ENCODE assay signal across 26 cellular contexts in the genomic region with DNA sequence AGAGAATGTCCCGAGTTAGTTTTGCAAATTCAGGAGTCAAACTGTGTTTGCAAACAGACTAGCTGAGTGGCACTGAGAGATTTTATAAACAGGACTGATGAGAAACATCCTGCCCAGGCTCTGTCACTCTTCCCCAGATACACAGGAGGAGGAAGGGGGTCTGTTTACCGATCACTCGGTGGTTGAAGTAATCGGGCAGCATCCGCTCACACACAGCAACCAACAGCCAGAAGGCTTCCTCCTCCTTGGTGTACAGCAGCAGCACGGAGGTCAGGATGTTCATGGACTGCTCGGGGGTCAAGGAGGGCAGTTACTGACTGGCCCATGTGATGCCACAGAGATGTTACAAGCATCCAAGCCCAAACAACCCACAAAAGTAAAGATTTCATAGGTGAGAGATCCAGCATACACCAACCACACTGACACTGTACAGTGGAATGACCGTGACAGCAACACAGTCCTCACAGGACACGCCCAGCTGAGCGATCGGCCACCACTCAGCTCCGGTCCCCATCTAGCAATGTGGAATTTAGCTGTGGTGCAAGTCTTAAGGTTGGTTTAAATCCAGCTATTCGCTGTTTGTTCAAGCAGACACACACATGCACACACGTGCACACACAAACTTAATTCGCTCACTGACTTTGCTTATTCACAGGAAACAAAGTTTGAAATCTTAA. TPM values are rescaled to one million over a fixed set of nuclear protein-coding genes. Genes with fewer than 3 reads are reported as not detected.
DNase-seq lines count a peak whose midpoint lies in the region; ATAC-seq, FAIRE-seq and TF ChIP-seq lines count a peak whose summit lies in the region.
"Had no signal": no experiment of that assay in that cellular context is flagged by ENCODE, and none has a peak within 500 bp of the region (broad histone marks: within the 10 kb centered on the region; RNA-seq: fewer than 3 reads in every experiment).

No MANE protein-coding gene starts in this region.

- H2BK15ac ChIP-seq in H1 (ENCODE audit: low read length), result no peak overlapping the region

- H3K27me3 ChIP-seq in HepG2 (ENCODE audit: control insufficient read depth in 1 of 2, insufficient read depth in 2 of 2, low read length in 2 of 2) (no peaks in the 10 kb centered on the region), right lobe of liver (no peaks in the 10 kb centered on the region), H1 (replicated peaks in 1 of 4; ENCODE audit: control insufficient read depth in 3 of 4, extremely low read depth in 1 of 4, insufficient read depth in 3 of 4, low read length in 3 of 4) (no peaks in the 10 kb centered on the region), trophoblast cell (ENCODE audit: insufficient read depth, low read length) (no peaks in the 10 kb centered on the region)
- H3K27me3 ChIP-seq in CD4-positive, alpha-beta memory T cell (ENCODE audit: insufficient read depth, low read length), result no peaks in the 10 kb centered on the region
- H3K27me3 ChIP-seq: BLaER1 treated with 17β-estradiol and CSF1 and Interleukin-3, amounts not matched to agents 10 nM and 100 nM; Peyer's patch had no signal

- no peak overlapping the region for H3K4ac ChIP-seq in H1 (replicated peaks; ENCODE audit: insufficient read length, low read depth, low read length)
- H3K4ac ChIP-seq in trophoblast cell (ENCODE audit: low read depth, low read length), result no peak overlapping the region

- no peak overlapping the region for H3K18ac ChIP-seq in H1 (ENCODE audit: extremely low read depth, low read length)
- H3K18ac ChIP-seq in trophoblast cell (ENCODE audit: low read length), result no peak overlapping the region

- H2BK120ac ChIP-seq in H1 (replicated peaks; ENCODE audit: low read depth, low read length), result no peak overlapping the region
- H2BK120ac ChIP-seq in trophoblast cell (ENCODE audit: insufficient read depth, low read length, poor library complexity), result no peak overlapping the region

- H3K14ac ChIP-seq in H1 (ENCODE audit: insufficient read length), result no peak overlapping the region
- no peak overlapping the region for H3K14ac ChIP-seq in trophoblast cell (ENCODE audit: low read length)

- intact Hi-C loops in HepG2 (cut with micrococcal nuclease; ENCODE audit: unreplicated experiment), result no loop called here
- intact Hi-C loops in right lobe of liver (cut with DNase I), result loop anchor here in 1 of 2 donors (5.0 kb wide), 1 partner anchor 125 kb away; no protein-coding TSS in a partner anchor
- intact Hi-C loops in CD4-positive, alpha-beta memory T cell (cut with micrococcal nuclease), result no loop called here

- H3K4me3 Mint-ChIP-seq in osteocyte (ENCODE audit: unreplicated experiment), result no peak overlapping the region
- H3K4me3 Mint-ChIP-seq in CD4-positive, alpha-beta memory T cell, result no peak overlapping the region
- H3K4me3 Mint-ChIP-seq: CD8-positive, alpha-beta T cell; GM23338; IgD-negative memory B cell had no signal

- H3K36me3 ChIP-seq in HepG2 (replicated peaks in 1 of 2; ENCODE audit: control insufficient read depth in 1 of 2, insufficient read depth in 2 of 2, low read length in 2 of 2), result peaks cover 53 to 88% of the 10 kb centered on the region in 2 experiments
- peaks cover 0 to 55% (median 28%) of the 10 kb centered on the region in 4 donors for H3K36me3 ChIP-seq in right lobe of liver
- H3K36me3 ChIP-seq in H1 (ENCODE audit: control insufficient read depth in 2 of 4, insufficient read depth in 4 of 4, low read length in 3 of 4), result peaks cover 0 to 5% (median 3%) of the 10 kb centered on the region in 4 experiments; a peak in 5 of 8 replicates
- no peaks in the 10 kb centered on the region for H3K36me3 ChIP-seq in CD4-positive, alpha-beta memory T cell (ENCODE audit: insufficient read depth, low read length)
- no peaks in the 10 kb centered on the region for H3K36me3 ChIP-seq in trophoblast cell (ENCODE audit: control insufficient read depth in 1 of 2, insufficient read depth in 2 of 2, low read length in 2 of 2)

- H3K9ac ChIP-seq in HepG2 (ENCODE audit: insufficient read depth, low read depth, low read length), result no peak overlapping the region
- H3K9ac ChIP-seq in H1 (replicated peaks in 1 of 4; ENCODE audit: extremely low read depth in 1 of 4, low read depth in 3 of 4, low read length in 3 of 4), result peak overlapping the region in 1 of 4 experiments; percentile 33; a peak in 1 of 7 replicates
- no peak overlapping the region for H3K9ac ChIP-seq in trophoblast cell (ENCODE audit: low read length)
- H3K9ac ChIP-seq: BLaER1 treated with 17β-estradiol and CSF1 and Interleukin-3, amounts not matched to agents 10 nM and 100 nM; SK-N-SH had no signal

- H3K9me3 Mint-ChIP-seq in osteocyte (ENCODE audit: unreplicated experiment), result no peaks in the 10 kb centered on the region
- no peaks in the 10 kb centered on the region for H3K9me3 Mint-ChIP-seq in CD4-positive, alpha-beta memory T cell
- H3K9me3 Mint-ChIP-seq: CD8-positive, alpha-beta T cell; GM23338; IgD-negative memory B cell had no signal

- H4K8ac ChIP-seq in H1 (ENCODE audit: extremely low read depth, insufficient read depth, low read length) (no peak overlapping the region), trophoblast cell (ENCODE audit: low read depth, low read length) (no peak overlapping the region)

- no peak overlapping the region for H2BK5ac ChIP-seq in H1 (ENCODE audit: low read depth, low read length)
- no peak overlapping the region for H2BK5ac ChIP-seq in trophoblast cell (ENCODE audit: low read depth, low read length, poor library complexity)

- no peak overlapping the region for H2BK20ac ChIP-seq in H1 (ENCODE audit: low read length)

- H3K27ac ChIP-seq in HepG2 (ENCODE audit: extremely low read length, insufficient read depth, low read length) (no peak overlapping the region), right lobe of liver (no peak overlapping the region), H1 (ENCODE audit: low read depth, low read length) (no peak overlapping the region), trophoblast cell (ENCODE audit: low read depth, low read length) (no peak overlapping the region)
- no peak overlapping the region for H3K27ac ChIP-seq in CD4-positive, alpha-beta memory T cell (ENCODE audit: low read depth, low read length)
- H3K27ac ChIP-seq: A549; BLaER1 treated with 17β-estradiol and CSF1 and Interleukin-3, amounts not matched to agents 10 nM and 100 nM; Peyer's patch had no signal

- H3K27ac Mint-ChIP-seq in osteocyte (ENCODE audit: unreplicated experiment), result no peak overlapping the region
- no peak overlapping the region for H3K27ac Mint-ChIP-seq in CD4-positive, alpha-beta memory T cell
- H3K27ac Mint-ChIP-seq: CD8-positive, alpha-beta T cell; GM23338; IgD-negative memory B cell had no signal

- H2AFZ ChIP-seq in HepG2 (ENCODE audit: low read length) (no peak overlapping the region), H1 (ENCODE audit: low read length) (no peak overlapping the region), trophoblast cell (ENCODE audit: insufficient read depth, low read length, poor library complexity) (no peak overlapping the region)
- H2AFZ ChIP-seq: GM23338 had no signal

- H3K4me1 ChIP-seq in HepG2 (ENCODE audit: insufficient read depth, low read length) (no peaks in the 10 kb centered on the region), right lobe of liver (no peaks in the 10 kb centered on the region), H1 (replicated peaks in 1 of 4; ENCODE audit: control insufficient read depth in 3 of 4, insufficient read depth in 4 of 4, low read length in 3 of 4) (no peaks in the 10 kb centered on the region), trophoblast cell (ENCODE audit: control insufficient read depth in 1 of 2, insufficient read depth in 2 of 2, low read length in 2 of 2) (no peaks in the 10 kb centered on the region)
- H3K4me1 ChIP-seq in CD4-positive, alpha-beta memory T cell (ENCODE audit: insufficient read depth, low read length), result no peaks in the 10 kb centered on the region
- H3K4me1 ChIP-seq: Peyer's patch had no signal

- TSS peak; percentile 18 for BruUV-seq in HepG2 (replicated peaks; lab: Mats Ljungman, UMichigan)

- no peaks in the 10 kb centered on the region for H3K27me3 Mint-ChIP-seq in osteocyte (ENCODE audit: unreplicated experiment)
- H3K27me3 Mint-ChIP-seq in CD4-positive, alpha-beta memory T cell, result peaks cover 3 to 7% of the 10 kb centered on the region in 2 donors
- H3K27me3 Mint-ChIP-seq: IgD-negative memory B cell had no signal

- POLR2A ChIA-PET in HepG2 (lab: Yijun Ruan, JAX), result no interaction called here
- POLR2A ChIA-PET in H1 (lab: Charles Lee; ENCODE audit: partially characterized antibody), result interaction anchor here (0.5 to 2.0 kb wide), 2 partner anchors 29 to 57 kb away, joined by 3 to 7 read pairs; no protein-coding TSS in a partner anchor
- POLR2A ChIA-PET in CD4-positive, alpha-beta memory T cell (lab: Charles Lee; ENCODE audit: partially characterized antibody), result no interaction called here

- no peak overlapping the region for H3K23ac ChIP-seq in H1 (ENCODE audit: insufficient read length)
- no peak overlapping the region for H3K23ac ChIP-seq in trophoblast cell (ENCODE audit: low read length)

- H3K79me2 ChIP-seq in HepG2 (ENCODE audit: insufficient read depth, low read length) (no peaks in the 10 kb centered on the region), H1 (ENCODE audit: control insufficient read depth in 1 of 2, insufficient read depth in 2 of 2, low read length in 2 of 2) (no peaks in the 10 kb centered on the region), trophoblast cell (ENCODE audit: control insufficient read depth, insufficient read depth, low read length, poor library complexity) (no peaks in the 10 kb centered on the region)

- H3K56ac ChIP-seq in H1 (replicated peaks; ENCODE audit: insufficient read length, low read depth, low read length), result no peak overlapping the region

- over 99% methylated on average over 13 of the region's 15 CpGs for WGBS in HepG2 (ENCODE audit: low lambda C conversion rate)
- WGBS in right lobe of liver (ENCODE audit: insufficient coverage, low coverage, low lambda C conversion rate, missing lambda C conversion rate), result 72% methylated on average over 3 of the region's 15 CpGs
- WGBS in H1 (ENCODE audit: extremely low coverage in 1 of 2, insufficient coverage in 1 of 2, insufficient read length in 1 of 2, insufficient replicate concordance in 2 of 2, low coverage in 1 of 2, low lambda C conversion rate in 2 of 2, missing lambda C conversion rate in 1 of 2), 2 experiments, result 97% methylated on average over 15 of the region's 15 CpGs; no CpG with 5 or more reads in 1 of the 2 experiments
- no CpG with 5 or more reads among the region's 15 CpGs for WGBS in trophoblast cell (ENCODE audit: extremely low coverage, insufficient coverage, insufficient read length)

- H3K4me3 ChIP-seq in HepG2 (replicated peaks in 1 of 3; ENCODE audit: insufficient read depth in 1 of 3, low read depth in 2 of 3, low read length in 3 of 3) (no peak overlapping the region), right lobe of liver (no peak overlapping the region), H1 (ENCODE audit: extremely low read depth in 1 of 4, insufficient read depth in 2 of 4, low read depth in 3 of 4, low read length in 4 of 4) (no peak overlapping the region), trophoblast cell (ENCODE audit: low read depth, low read length) (no peak overlapping the region)
- no peak overlapping the region for H3K4me3 ChIP-seq in CD4-positive, alpha-beta memory T cell (ENCODE audit: low read length in 2 of 2)
- H3K4me3 ChIP-seq: A549; BLaER1 treated with 17β-estradiol and CSF1 and Interleukin-3, amounts not matched to agents 10 nM and 100 nM; GM23338; Peyer's patch had no signal

- no peaks in the 10 kb centered on the region for H3K23me2 ChIP-seq in H1 (ENCODE audit: low read depth, low read length)

- TF ChIP-seq RAD21 in HepG2 (CRISPR knock-in tag; IDR thresholded peaks at IDR 0.05) (no peak), H1 (IDR thresholded peaks at IDR 0.05 in 1 of 2, conservative IDR thresholded peaks at IDR 0.05 in 1 of 2; ENCODE audit: low read depth in 2 of 2, low read length in 2 of 2) (no peak)

- no peak for DNase-seq in HepG2 (ENCODE audit: low spot score)
- DNase-seq in right lobe of liver, result no peak
- no peak for DNase-seq in H1 (ENCODE audit: low read depth in 1 of 2, low spot score in 2 of 2)
- DNase-seq in osteocyte (ENCODE audit: extremely low spot score, unreplicated experiment), result peak; percentile 57
- DNase-seq in CD4-positive, alpha-beta memory T cell, result no peak
- DNase-seq in trophoblast cell, result no peak
- no peak for DNase-seq in T-helper 9 cell
- DNase-seq: AML-193; CD8-positive, alpha-beta T cell; DMS 273 treated with DMSO at 0.1 percent for 48 hours; DMS79 treated with DMSO at 0.1 percent for 48 hours; GF-D8; NCI-H1048; NCI-H1417; NCI-H1694 treated with DMSO at 0.1 percent for 48 hours; NCI-H2081; NCI-H2227 treated with DMSO at 0.1 percent for 48 hours; NCI-H526 treated with DMSO at 0.1 percent for 48 hours; Peyer's patch; SK-N-SH had no signal

- H3K79me1 ChIP-seq in H1 (ENCODE audit: low read depth, low read length) (no peaks in the 10 kb centered on the region), trophoblast cell (ENCODE audit: low read length) (no peaks in the 10 kb centered on the region)

- H3K4me1 Mint-ChIP-seq in osteocyte (ENCODE audit: unreplicated experiment), result no peaks in the 10 kb centered on the region
- no peaks in the 10 kb centered on the region for H3K4me1 Mint-ChIP-seq in CD4-positive, alpha-beta memory T cell
- H3K4me1 Mint-ChIP-seq: IgD-negative memory B cell had no signal

- ATAC-seq in HepG2, result no peak
- no peak for ATAC-seq in right lobe of liver
- ATAC-seq: A549; CD8-positive, alpha-beta T cell; GM23338; HCT116 had no signal

- no peak for TF ChIP-seq CTCF in HepG2 (CRISPR knock-in tag; IDR thresholded peaks at IDR 0.05)
- no peak for TF ChIP-seq CTCF in right lobe of liver (IDR thresholded peaks at IDR 0.05)
- no peak for TF ChIP-seq CTCF in H1 (IDR thresholded peaks at IDR 0.05; ENCODE audit: control extremely low read depth in 1 of 3, insufficient read depth in 1 of 3, low read depth in 1 of 3, low read length in 3 of 3)
- no peak for TF ChIP-seq CTCF in osteocyte (IDR thresholded peaks at IDR 0.05)

- H3K9me3 ChIP-seq in HepG2 (ENCODE audit: low read length) (no peaks in the 10 kb centered on the region), right lobe of liver (no peaks in the 10 kb centered on the region), H1 (ENCODE audit: insufficient read depth in 2 of 2, low read depth in 1 of 2, low read length in 1 of 2) (no peaks in the 10 kb centered on the region), trophoblast cell (ENCODE audit: insufficient read depth, low read depth, low read length) (peaks cover 2% of the 10 kb centered on the region)
- H3K9me3 ChIP-seq in CD4-positive, alpha-beta memory T cell (ENCODE audit: control insufficient read depth in 1 of 2, low read length in 2 of 2), result no peaks in the 10 kb centered on the region
- H3K9me3 ChIP-seq: A549, Peyer's patch, SK-N-SH had no signal

- no peak overlapping the region for H2AK5ac ChIP-seq in H1 (ENCODE audit: low read depth, low read length)
- H2AK5ac ChIP-seq in trophoblast cell (ENCODE audit: low read length), result no peak overlapping the region

- in situ Hi-C loops in HepG2 (cut with HindIII; ENCODE audit: extremely low pct_ligation_motif_present, low pct_unique_long_range_greater_than_20kb), result no loop called here

- H3K36me3 Mint-ChIP-seq in osteocyte (ENCODE audit: unreplicated experiment), result peaks cover 15% of the 10 kb centered on the region
- no peaks in the 10 kb centered on the region for H3K36me3 Mint-ChIP-seq in CD4-positive, alpha-beta memory T cell
- H3K36me3 Mint-ChIP-seq: CD8-positive, alpha-beta T cell; IgD-negative memory B cell had no signal

- H4K5ac ChIP-seq in H1 (ENCODE audit: insufficient read length, low read depth, low read length), result no peak overlapping the region

- no peak overlapping the region for H3K4me2 ChIP-seq in HepG2 (ENCODE audit: low read depth, low read length)
- H3K4me2 ChIP-seq in H1 (ENCODE audit: insufficient read depth in 1 of 2, low read depth in 2 of 2, low read length in 2 of 2), result no peak overlapping the region
- H3K4me2 ChIP-seq in trophoblast cell (ENCODE audit: low read length), result no peak overlapping the region
- H3K4me2 ChIP-seq: A549; BLaER1 treated with 17β-estradiol and CSF1 and Interleukin-3, amounts not matched to agents 10 nM and 100 nM; GM23338; SK-N-SH had no signal

- no peak for TF ChIP-seq EP300 in HepG2 (IDR thresholded peaks at IDR 0.05; ENCODE audit: low read depth in 2 of 2, low read length in 2 of 2)
- no peak for TF ChIP-seq EP300 in HepG2 (CRISPR knock-in tag; IDR thresholded peaks at IDR 0.05; ENCODE audit: borderline replicate concordance)
- TF ChIP-seq EP300 in H1 (IDR thresholded peaks at IDR 0.05; ENCODE audit: borderline replicate concordance in 1 of 2, low read depth in 2 of 2, low read length in 2 of 2), result no peak

- H2BK12ac ChIP-seq in H1 (ENCODE audit: low read depth, low read length) (0 out of 2 replicates have a peak overlapping the region, but pooled peaks have one; percentile 27), trophoblast cell (ENCODE audit: low read length) (no peak overlapping the region)

- no peak overlapping the region for H4K12ac ChIP-seq in trophoblast cell (ENCODE audit: low read depth, low read length)

- H4K91ac ChIP-seq in H1 (replicated peaks; ENCODE audit: insufficient read length, low read length), result no peak overlapping the region
- H4K91ac ChIP-seq in trophoblast cell (ENCODE audit: low read depth, low read length), result no peak overlapping the region

- TF ChIP-seq POLR2A in HepG2 (IDR thresholded peaks at IDR 0.05; ENCODE audit: insufficient read depth in 1 of 2, low read depth in 2 of 2, low read length in 2 of 2), result no peak
- TF ChIP-seq POLR2A in right lobe of liver (IDR thresholded peaks at IDR 0.05), result no peak
- no peak for TF ChIP-seq POLR2A in H1 (IDR thresholded peaks at IDR 0.05; ENCODE audit: control extremely low read depth in 1 of 2, low read depth in 2 of 2, low read length in 2 of 2)

- FAIRE-seq in HepG2 (lab: Jason Lieb, UNC) (no peak), H1 (lab: Jason Lieb, UNC) (no peak)
- FAIRE-seq: A549, GM12891 had no signal

- CTCF ChIA-PET in HepG2 (lab: Yijun Ruan, JAX; ENCODE audit: low intra/inter-chr PET ratio, low total read pairs) (no interaction called here), H1 (lab: Charles Lee; ENCODE audit: partially characterized antibody) (interaction anchor here (0.6 to 2.4 kb wide), 10 partner anchors 9 to 199 kb away, joined by 3 to 14 read pairs (median 4); no protein-coding TSS in a partner anchor)
- CTCF ChIA-PET in CD4-positive, alpha-beta memory T cell (lab: Charles Lee; ENCODE audit: partially characterized antibody), result interaction anchor here (0.6 to 1.8 kb wide), 4 partner anchors 15 to 460 kb away, joined by 3 to 5 read pairs (median 3); no protein-coding TSS in a partner anchor

- no peaks in the 10 kb centered on the region for H4K20me1 ChIP-seq in HepG2 (ENCODE audit: insufficient read depth, low read length)
- peaks cover 0 to 4% of the 10 kb centered on the region in 2 experiments for H4K20me1 ChIP-seq in H1 (replicated peaks in 1 of 2; ENCODE audit: control insufficient read depth in 1 of 2, insufficient read depth in 2 of 2, low read length in 2 of 2)

RNA-seq across cellular contexts. Expression of a gene that starts 30.1 kb away (rescaled TPM):
- total RNA-seq in HepG2 (2016; rRNA removed; fragmentation: Illumina TruSeq; extraction: Trizol), result 3,331 and 4,246 TPM in 2 replicates
- total RNA-seq in HepG2 (2016; cell fraction: cytosol; rRNA removed; fragmentation: Illumina TruSeq; extraction: Trizol; ENCODE audit: low read depth), result 5,225 and 5,854 TPM in 2 replicates
- total RNA-seq in HepG2 (2016; cell fraction: insoluble cytoplasmic fraction; rRNA removed; fragmentation: Illumina TruSeq; extraction: Trizol), result 3,362 and 4,378 TPM in 2 replicates
- total RNA-seq in HepG2 (2016; cell fraction: membrane; rRNA removed; fragmentation: Illumina TruSeq; extraction: Trizol), result 8,556 and 9,092 TPM in 2 replicates
- 1,122 and 1,268 TPM in 2 replicates for total RNA-seq in HepG2 (2016; cell fraction: nucleus; rRNA removed; fragmentation: Illumina TruSeq; extraction: Trizol)
- polyA plus RNA-seq in HepG2 (2011; rRNA removed), result 3,582 and 3,614 TPM in 2 replicates
- 3,176 and 4,386 TPM in 2 replicates for polyA plus RNA-seq in HepG2 (2011; cell fraction: cytosol; rRNA removed)
- polyA plus RNA-seq in HepG2 (2011; cell fraction: nucleus; rRNA removed), result 741 and 878 TPM in 2 replicates
- polyA plus RNA-seq in HepG2 (2012), result 8,552 and 9,844 TPM in 2 replicates
- 7,218 and 7,614 TPM in 2 replicates for polyA plus RNA-seq in HepG2 (2016; cell fraction: cytosol; fragmentation: Illumina TruSeq; extraction: Trizol; ENCODE audit: low read depth)
- 4,222 and 4,697 TPM in 2 replicates for polyA plus RNA-seq in HepG2 (2016; cell fraction: insoluble cytoplasmic fraction; fragmentation: Illumina TruSeq; extraction: Trizol; ENCODE audit: low read depth)
- polyA plus RNA-seq in HepG2 (2016; cell fraction: membrane; fragmentation: Illumina TruSeq; extraction: Trizol; ENCODE audit: low read depth), result 8,348 and 8,377 TPM in 2 replicates
- 2,101 and 2,110 TPM in 2 replicates for polyA plus RNA-seq in HepG2 (2016; cell fraction: nucleus; fragmentation: Illumina TruSeq; extraction: Trizol; ENCODE audit: insufficient read depth, low read depth)
- 234 and 364 TPM in 2 replicates for polyA minus RNA-seq in HepG2 (2011; rRNA and poly(A)+ RNA removed; ENCODE audit: low replicate concordance)
- 317 and 452 TPM in 2 replicates for polyA minus RNA-seq in HepG2 (2011; cell fraction: cytosol; rRNA and poly(A)+ RNA removed)
- polyA minus RNA-seq in HepG2 (2011; cell fraction: nucleus; rRNA and poly(A)+ RNA removed), result 241 and 344 TPM in 2 replicates
- total RNA-seq in right lobe of liver, result 100 to 1,000 TPM; 363 to 497 (median 443) TPM
- 1,722 and 1,734 TPM in 2 replicates for total RNA-seq in H1 (2021; fragmentation: NEBNext Ultra II Directional; extraction: Animal tissue kit (Norgen Biotek cat#: 25700))
- 904 and 1,463 TPM in 2 replicates for polyA plus RNA-seq in H1 (2011; rRNA removed)
- polyA plus RNA-seq in H1 (2011; cell fraction: cytosol; rRNA removed), result 2,318 TPM
- 864 TPM for polyA plus RNA-seq in H1 (2011; cell fraction: nucleus; rRNA removed)
- polyA plus RNA-seq in H1 (2012, experiment 1 of 2), result 5,645 to 7,519 TPM (median 6,011 TPM) in 4 replicates
- polyA plus RNA-seq in H1 (2012, experiment 2 of 2), result 6,720 TPM
- polyA plus RNA-seq in H1 (2013, experiment 1 of 2), result 1,743 TPM
- 1,678 TPM for polyA plus RNA-seq in H1 (2013, experiment 2 of 2)
- polyA minus RNA-seq in H1 (2011; rRNA and poly(A)+ RNA removed), result 289 and 451 TPM in 2 replicates
- polyA minus RNA-seq in H1 (2011; cell fraction: cytosol; rRNA and poly(A)+ RNA removed), result 359 TPM
- 406 TPM for polyA minus RNA-seq in H1 (2011; cell fraction: nucleus; rRNA and poly(A)+ RNA removed)
- 1,335 and 1,348 TPM in 2 replicates for total RNA-seq in osteocyte
- total RNA-seq in CD4-positive, alpha-beta memory T cell, result 1,000 to 10,000 TPM; 2,455 to 2,531 TPM
- polyA plus RNA-seq in CD4-positive, alpha-beta memory T cell, result 1,000 to 10,000 TPM; 5,582 to 6,581 TPM
- 1,205 and 1,283 TPM in 2 replicates for polyA plus RNA-seq in trophoblast cell (2013)
